In genomic region chr4:37826282-37827029, GRCh38 we compare ENCODE assay signal across 8 cellular contexts. TPM values are rescaled to one million over a fixed set of nuclear protein-coding genes. Genes with fewer than 3 reads are reported as not detected.
DNase-seq lines count a peak whose midpoint lies in the region; ATAC-seq, FAIRE-seq and TF ChIP-seq lines count a peak whose summit lies in the region.

Gene PGM2, plus strand, starts transcription at chr4:37826686. Its CDS starts 47 bp downstream, at chr4:37826733.

- H3K27me3 ChIP-seq in HUES6 (ENCODE audit: control insufficient read depth, insufficient read depth, low read length) (peaks cover 17% of the 10 kb centered on the region), OCI-LY1 (ENCODE audit: insufficient read depth, low read length) (no peaks in the 10 kb centered on the region), esophagus (ENCODE audit: control insufficient read depth in 1 of 2, insufficient read depth in 2 of 2, low read length in 2 of 2) (no peaks in the 10 kb centered on the region), muscle layer of colon (ENCODE audit: control insufficient read depth in 1 of 2, insufficient read depth in 2 of 2, low read length in 2 of 2) (no peaks in the 10 kb centered on the region)

- H3K9ac ChIP-seq in HUES6 (ENCODE audit: low read length) (peak within 1 kb of the TSS; percentile 75), OCI-LY1 (ENCODE audit: low read length) (peak within 1 kb of the TSS; percentile 89), muscle layer of colon (ENCODE audit: low read length) (peak within 1 kb of the TSS; percentile 71)

- H3K4me1 ChIP-seq in HUES6 (ENCODE audit: control insufficient read depth, insufficient read depth, low read length) (peaks cover 15% of the 10 kb centered on the region), OCI-LY1 (ENCODE audit: insufficient read depth, low read length, severe bottlenecking) (peaks cover 27% of the 10 kb centered on the region), esophagus (ENCODE audit: control insufficient read depth in 2 of 2, insufficient read depth in 2 of 2, low read length in 1 of 2) (peaks cover 0 to 3% of the 10 kb centered on the region in 2 donors), muscle layer of colon (ENCODE audit: insufficient read depth, low read length) (peaks cover 17% of the 10 kb centered on the region)

- H3F3A ChIP-seq in OCI-LY1 (ENCODE audit: insufficient read depth, low read length), result no peaks in the 10 kb centered on the region

- DNase-seq in D721Med (ENCODE audit: insufficient read length, low spot score), result peak; percentile 49
- peak; percentile 87 for DNase-seq in activated T-cell treated with anti-CD3 and anti-CD28 coated beads for 48 hours (ENCODE audit: low read depth)
- DNase-seq in stimulated activated CD8-positive, alpha-beta memory T cell treated with anti-CD3 and anti-CD28 coated beads, Interleukin-7, amount 100 ng/mL, for 4 hours (ENCODE audit: low read depth in 2 of 2), result peak; percentile 83 to 91

- H4K20me1 ChIP-seq in OCI-LY1 (ENCODE audit: insufficient read depth, low read length), result no peaks in the 10 kb centered on the region

- peak; percentile 95 for ATAC-seq in GM21423 (IDR thresholded peaks at IDR 0.05; ENCODE audit: unreplicated experiment)

- H3K9me2 ChIP-seq in OCI-LY1 (ENCODE audit: low read depth, low read length), result no peaks in the 10 kb centered on the region

- 0 out of 2 replicates have a peak, but pooled peaks cover 13% of the 10 kb centered on the region for H3K79me2 ChIP-seq in OCI-LY1 (ENCODE audit: insufficient read depth, low read length)

- peak within 1 kb of the TSS; percentile 80; the same call in 1 of the 2 replicates for H2AFZ ChIP-seq in OCI-LY1 (ENCODE audit: low read length)

- no peaks in the 10 kb centered on the region for H3K9me3 ChIP-seq in HUES6 (ENCODE audit: control insufficient read depth, insufficient read depth, low read depth, low read length)
- H3K9me3 ChIP-seq in OCI-LY1 (ENCODE audit: low read length), result no peaks in the 10 kb centered on the region
- H3K9me3 ChIP-seq in esophagus (ENCODE audit: control insufficient read depth in 2 of 2, insufficient read depth in 1 of 2, low read depth in 1 of 2, low read length in 1 of 2), result no peaks in the 10 kb centered on the region
- no peaks in the 10 kb centered on the region for H3K9me3 ChIP-seq in muscle layer of colon (ENCODE audit: low read length)

- H3K4me3 ChIP-seq in HUES6 (ENCODE audit: low read depth, low read length), result peak within 1 kb of the TSS; percentile 82
- peak within 1 kb of the TSS; percentile 93 for H3K4me3 ChIP-seq in OCI-LY1 (ENCODE audit: low read depth, low read length, poor library complexity, severe bottlenecking)
- peak within 1 kb of the TSS; percentile 83 to 99 for H3K4me3 ChIP-seq in esophagus (ENCODE audit: low read depth in 1 of 2, low read length in 2 of 2)
- H3K4me3 ChIP-seq in muscle layer of colon (ENCODE audit: low read depth in 1 of 2, low read length in 2 of 2), result peak within 1 kb of the TSS; percentile 86 to 95

- FAIRE-seq in D721Med (lab: Jason Lieb, UNC), result no peak

- H3K4me2 ChIP-seq in OCI-LY1 (ENCODE audit: low read length), result peak within 1 kb of the TSS; percentile 94

- TF ChIP-seq CTCF in D721Med (IDR thresholded peaks at IDR 0.05; ENCODE audit: insufficient read depth, missing control alignments) (no peak), OCI-LY1 (IDR thresholded peaks at IDR 0.05; ENCODE audit: low read length) (no peak)

- H3K27ac ChIP-seq in HUES6 (ENCODE audit: low read depth, low read length) (no peak within 1 kb of the TSS), OCI-LY1 (ENCODE audit: low read depth, low read length, poor library complexity, severe bottlenecking) (peak within 1 kb of the TSS; percentile 63), esophagus (ENCODE audit: low read depth in 2 of 2, low read length in 1 of 2) (peak within 1 kb of the TSS; percentile 88 to 94), muscle layer of colon (ENCODE audit: low read depth, low read length) (peak within 1 kb of the TSS; percentile 94)

- H3K36me3 ChIP-seq in HUES6 (ENCODE audit: control insufficient read depth, insufficient read depth, low read length) (peaks cover 14% of the 10 kb centered on the region), OCI-LY1 (ENCODE audit: insufficient read depth, low read length) (peaks cover 20% of the 10 kb centered on the region), esophagus (ENCODE audit: control insufficient read depth in 2 of 2, insufficient read depth in 2 of 2, low read length in 1 of 2) (peaks cover 0 to 3% of the 10 kb centered on the region in 2 donors), muscle layer of colon (ENCODE audit: insufficient read depth, low read length) (peaks cover 15% of the 10 kb centered on the region)

- 0 to 1% methylated on average over 55 to 57 of the region's 57 CpGs for WGBS in esophagus, 2 donors

RNA-seq across cellular contexts. Expression of gene PGM2, which starts in this region (rescaled TPM):
- polyA plus RNA-seq in esophagus, result 10 to 100 TPM; 21.0 to 57.3 TPM
